Comparison of ENCODE assay signal across 1 cellular context in the genomic region with DNA sequence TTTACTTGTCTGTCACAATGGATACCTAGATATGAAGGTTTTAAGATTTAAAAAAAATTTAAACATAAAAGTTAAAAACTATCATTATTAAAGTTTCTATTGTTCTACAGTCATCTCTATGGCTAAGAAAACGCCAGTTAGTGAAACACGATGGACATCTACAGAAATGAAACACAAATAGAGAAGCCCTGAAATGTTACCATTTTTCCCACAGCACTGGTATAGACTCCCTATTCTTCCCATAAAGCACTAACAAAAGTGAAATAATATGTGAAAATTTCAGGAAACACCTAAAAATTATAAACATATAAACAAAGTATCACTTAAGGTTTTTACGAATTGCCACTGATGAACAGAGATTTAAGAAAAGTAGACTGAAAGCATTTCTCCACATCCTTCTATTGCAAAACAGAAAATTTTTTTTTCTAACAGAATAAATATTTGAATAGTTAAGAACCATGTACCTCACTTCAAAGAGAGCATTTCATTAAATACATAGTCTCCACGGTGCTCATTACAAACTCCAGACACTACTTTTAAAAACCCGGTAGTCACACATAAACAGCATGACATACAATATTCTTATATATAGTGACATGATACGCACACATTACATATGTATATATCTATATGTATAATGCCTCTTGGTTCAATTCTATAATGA.
TF ChIP-seq lines count a peak whose summit lies in the region.

No MANE protein-coding gene starts in this region.

TF ChIP-seq in HepG2, 621 proteins besides CTCF, POLR2A, EP300 and RAD21 (continued from another document and continues in another):
- TF ChIP-seq, protein P1, sequence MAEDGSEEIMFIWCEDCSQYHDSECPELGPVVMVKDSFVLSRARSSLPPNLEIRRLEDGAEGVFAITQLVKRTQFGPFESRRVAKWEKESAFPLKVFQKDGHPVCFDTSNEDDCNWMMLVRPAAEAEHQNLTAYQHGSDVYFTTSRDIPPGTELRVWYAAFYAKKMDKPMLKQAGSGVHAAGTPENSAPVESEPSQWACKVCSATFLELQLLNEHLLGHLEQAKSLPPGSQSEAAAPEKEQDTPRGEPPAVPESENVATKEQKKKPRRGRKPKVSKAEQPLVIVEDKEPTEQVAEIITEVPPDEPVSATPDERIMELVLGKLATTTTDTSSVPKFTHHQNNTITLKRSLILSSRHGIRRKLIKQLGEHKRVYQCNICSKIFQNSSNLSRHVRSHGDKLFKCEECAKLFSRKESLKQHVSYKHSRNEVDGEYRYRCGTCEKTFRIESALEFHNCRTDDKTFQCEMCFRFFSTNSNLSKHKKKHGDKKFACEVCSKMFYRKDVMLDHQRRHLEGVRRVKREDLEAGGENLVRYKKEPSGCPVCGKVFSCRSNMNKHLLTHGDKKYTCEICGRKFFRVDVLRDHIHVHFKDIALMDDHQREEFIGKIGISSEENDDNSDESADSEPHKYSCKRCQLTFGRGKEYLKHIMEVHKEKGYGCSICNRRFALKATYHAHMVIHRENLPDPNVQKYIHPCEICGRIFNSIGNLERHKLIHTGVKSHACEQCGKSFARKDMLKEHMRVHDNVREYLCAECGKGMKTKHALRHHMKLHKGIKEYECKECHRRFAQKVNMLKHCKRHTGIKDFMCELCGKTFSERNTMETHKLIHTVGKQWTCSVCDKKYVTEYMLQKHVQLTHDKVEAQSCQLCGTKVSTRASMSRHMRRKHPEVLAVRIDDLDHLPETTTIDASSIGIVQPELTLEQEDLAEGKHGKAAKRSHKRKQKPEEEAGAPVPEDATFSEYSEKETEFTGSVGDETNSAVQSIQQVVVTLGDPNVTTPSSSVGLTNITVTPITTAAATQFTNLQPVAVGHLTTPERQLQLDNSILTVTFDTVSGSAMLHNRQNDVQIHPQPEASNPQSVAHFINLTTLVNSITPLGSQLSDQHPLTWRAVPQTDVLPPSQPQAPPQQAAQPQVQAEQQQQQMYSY (CRISPR knock-in tag; IDR thresholded peaks at IDR 0.05) = no peak
- no peak for TF ChIP-seq MXI1 (IDR thresholded peaks at IDR 0.05; ENCODE audit: borderline replicate concordance, low read depth, low read length)
- no peak for TF ChIP-seq TARDBP (CRISPR knock-in tag; IDR thresholded peaks at IDR 0.05)
- TF ChIP-seq PAX8 (CRISPR knock-in tag; IDR thresholded peaks at IDR 0.05; ENCODE audit: borderline replicate concordance) = no peak
- no peak; the same call in none of the 2 replicates for TF ChIP-seq CREM (IDR thresholded peaks at IDR 0.05)
- TF ChIP-seq CREM (CRISPR knock-in tag; IDR thresholded peaks at IDR 0.05) = no peak
- no peak for TF ChIP-seq KMT2A (CRISPR knock-in tag; IDR thresholded peaks at IDR 0.05)
- TF ChIP-seq BCL6 (CRISPR knock-in tag; IDR thresholded peaks at IDR 0.05) = peak; percentile 72
- TF ChIP-seq MTF2 (CRISPR knock-in tag; IDR thresholded peaks at IDR 0.05; ENCODE audit: borderline replicate concordance) = no peak
- TF ChIP-seq, protein P2, sequence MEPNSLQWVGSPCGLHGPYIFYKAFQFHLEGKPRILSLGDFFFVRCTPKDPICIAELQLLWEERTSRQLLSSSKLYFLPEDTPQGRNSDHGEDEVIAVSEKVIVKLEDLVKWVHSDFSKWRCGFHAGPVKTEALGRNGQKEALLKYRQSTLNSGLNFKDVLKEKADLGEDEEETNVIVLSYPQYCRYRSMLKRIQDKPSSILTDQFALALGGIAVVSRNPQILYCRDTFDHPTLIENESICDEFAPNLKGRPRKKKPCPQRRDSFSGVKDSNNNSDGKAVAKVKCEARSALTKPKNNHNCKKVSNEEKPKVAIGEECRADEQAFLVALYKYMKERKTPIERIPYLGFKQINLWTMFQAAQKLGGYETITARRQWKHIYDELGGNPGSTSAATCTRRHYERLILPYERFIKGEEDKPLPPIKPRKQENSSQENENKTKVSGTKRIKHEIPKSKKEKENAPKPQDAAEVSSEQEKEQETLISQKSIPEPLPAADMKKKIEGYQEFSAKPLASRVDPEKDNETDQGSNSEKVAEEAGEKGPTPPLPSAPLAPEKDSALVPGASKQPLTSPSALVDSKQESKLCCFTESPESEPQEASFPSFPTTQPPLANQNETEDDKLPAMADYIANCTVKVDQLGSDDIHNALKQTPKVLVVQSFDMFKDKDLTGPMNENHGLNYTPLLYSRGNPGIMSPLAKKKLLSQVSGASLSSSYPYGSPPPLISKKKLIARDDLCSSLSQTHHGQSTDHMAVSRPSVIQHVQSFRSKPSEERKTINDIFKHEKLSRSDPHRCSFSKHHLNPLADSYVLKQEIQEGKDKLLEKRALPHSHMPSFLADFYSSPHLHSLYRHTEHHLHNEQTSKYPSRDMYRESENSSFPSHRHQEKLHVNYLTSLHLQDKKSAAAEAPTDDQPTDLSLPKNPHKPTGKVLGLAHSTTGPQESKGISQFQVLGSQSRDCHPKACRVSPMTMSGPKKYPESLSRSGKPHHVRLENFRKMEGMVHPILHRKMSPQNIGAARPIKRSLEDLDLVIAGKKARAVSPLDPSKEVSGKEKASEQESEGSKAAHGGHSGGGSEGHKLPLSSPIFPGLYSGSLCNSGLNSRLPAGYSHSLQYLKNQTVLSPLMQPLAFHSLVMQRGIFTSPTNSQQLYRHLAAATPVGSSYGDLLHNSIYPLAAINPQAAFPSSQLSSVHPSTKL (CRISPR knock-in tag; IDR thresholded peaks at IDR 0.05) = peak; percentile 92
- TF ChIP-seq FIP1L1 (IDR thresholded peaks at IDR 0.05; ENCODE audit: borderline replicate concordance, insufficient read depth, low read depth, low read length) = no peak
- no peak for TF ChIP-seq MIER2 (CRISPR knock-in tag; IDR thresholded peaks at IDR 0.05)
- TF ChIP-seq, protein P3, sequence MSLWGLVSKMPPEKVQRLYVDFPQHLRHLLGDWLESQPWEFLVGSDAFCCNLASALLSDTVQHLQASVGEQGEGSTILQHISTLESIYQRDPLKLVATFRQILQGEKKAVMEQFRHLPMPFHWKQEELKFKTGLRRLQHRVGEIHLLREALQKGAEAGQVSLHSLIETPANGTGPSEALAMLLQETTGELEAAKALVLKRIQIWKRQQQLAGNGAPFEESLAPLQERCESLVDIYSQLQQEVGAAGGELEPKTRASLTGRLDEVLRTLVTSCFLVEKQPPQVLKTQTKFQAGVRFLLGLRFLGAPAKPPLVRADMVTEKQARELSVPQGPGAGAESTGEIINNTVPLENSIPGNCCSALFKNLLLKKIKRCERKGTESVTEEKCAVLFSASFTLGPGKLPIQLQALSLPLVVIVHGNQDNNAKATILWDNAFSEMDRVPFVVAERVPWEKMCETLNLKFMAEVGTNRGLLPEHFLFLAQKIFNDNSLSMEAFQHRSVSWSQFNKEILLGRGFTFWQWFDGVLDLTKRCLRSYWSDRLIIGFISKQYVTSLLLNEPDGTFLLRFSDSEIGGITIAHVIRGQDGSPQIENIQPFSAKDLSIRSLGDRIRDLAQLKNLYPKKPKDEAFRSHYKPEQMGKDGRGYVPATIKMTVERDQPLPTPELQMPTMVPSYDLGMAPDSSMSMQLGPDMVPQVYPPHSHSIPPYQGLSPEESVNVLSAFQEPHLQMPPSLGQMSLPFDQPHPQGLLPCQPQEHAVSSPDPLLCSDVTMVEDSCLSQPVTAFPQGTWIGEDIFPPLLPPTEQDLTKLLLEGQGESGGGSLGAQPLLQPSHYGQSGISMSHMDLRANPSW (CRISPR knock-in tag; IDR thresholded peaks at IDR 0.05; ENCODE audit: borderline replicate concordance) = no peak
- TF ChIP-seq, protein P4, sequence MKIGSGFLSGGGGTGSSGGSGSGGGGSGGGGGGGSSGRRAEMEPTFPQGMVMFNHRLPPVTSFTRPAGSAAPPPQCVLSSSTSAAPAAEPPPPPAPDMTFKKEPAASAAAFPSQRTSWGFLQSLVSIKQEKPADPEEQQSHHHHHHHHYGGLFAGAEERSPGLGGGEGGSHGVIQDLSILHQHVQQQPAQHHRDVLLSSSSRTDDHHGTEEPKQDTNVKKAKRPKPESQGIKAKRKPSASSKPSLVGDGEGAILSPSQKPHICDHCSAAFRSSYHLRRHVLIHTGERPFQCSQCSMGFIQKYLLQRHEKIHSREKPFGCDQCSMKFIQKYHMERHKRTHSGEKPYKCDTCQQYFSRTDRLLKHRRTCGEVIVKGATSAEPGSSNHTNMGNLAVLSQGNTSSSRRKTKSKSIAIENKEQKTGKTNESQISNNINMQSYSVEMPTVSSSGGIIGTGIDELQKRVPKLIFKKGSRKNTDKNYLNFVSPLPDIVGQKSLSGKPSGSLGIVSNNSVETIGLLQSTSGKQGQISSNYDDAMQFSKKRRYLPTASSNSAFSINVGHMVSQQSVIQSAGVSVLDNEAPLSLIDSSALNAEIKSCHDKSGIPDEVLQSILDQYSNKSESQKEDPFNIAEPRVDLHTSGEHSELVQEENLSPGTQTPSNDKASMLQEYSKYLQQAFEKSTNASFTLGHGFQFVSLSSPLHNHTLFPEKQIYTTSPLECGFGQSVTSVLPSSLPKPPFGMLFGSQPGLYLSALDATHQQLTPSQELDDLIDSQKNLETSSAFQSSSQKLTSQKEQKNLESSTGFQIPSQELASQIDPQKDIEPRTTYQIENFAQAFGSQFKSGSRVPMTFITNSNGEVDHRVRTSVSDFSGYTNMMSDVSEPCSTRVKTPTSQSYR (CRISPR knock-in tag; IDR thresholded peaks at IDR 0.05; ENCODE audit: borderline replicate concordance) = no peak
- no peak for TF ChIP-seq SSRP1 (CRISPR knock-in tag; IDR thresholded peaks at IDR 0.05)
- TF ChIP-seq ZNF567 (CRISPR knock-in tag; IDR thresholded peaks at IDR 0.05; ENCODE audit: borderline replicate concordance) = no peak
- no peak for TF ChIP-seq ZNF143 (CRISPR knock-in tag; IDR thresholded peaks at IDR 0.05)
- TF ChIP-seq, protein P5, sequence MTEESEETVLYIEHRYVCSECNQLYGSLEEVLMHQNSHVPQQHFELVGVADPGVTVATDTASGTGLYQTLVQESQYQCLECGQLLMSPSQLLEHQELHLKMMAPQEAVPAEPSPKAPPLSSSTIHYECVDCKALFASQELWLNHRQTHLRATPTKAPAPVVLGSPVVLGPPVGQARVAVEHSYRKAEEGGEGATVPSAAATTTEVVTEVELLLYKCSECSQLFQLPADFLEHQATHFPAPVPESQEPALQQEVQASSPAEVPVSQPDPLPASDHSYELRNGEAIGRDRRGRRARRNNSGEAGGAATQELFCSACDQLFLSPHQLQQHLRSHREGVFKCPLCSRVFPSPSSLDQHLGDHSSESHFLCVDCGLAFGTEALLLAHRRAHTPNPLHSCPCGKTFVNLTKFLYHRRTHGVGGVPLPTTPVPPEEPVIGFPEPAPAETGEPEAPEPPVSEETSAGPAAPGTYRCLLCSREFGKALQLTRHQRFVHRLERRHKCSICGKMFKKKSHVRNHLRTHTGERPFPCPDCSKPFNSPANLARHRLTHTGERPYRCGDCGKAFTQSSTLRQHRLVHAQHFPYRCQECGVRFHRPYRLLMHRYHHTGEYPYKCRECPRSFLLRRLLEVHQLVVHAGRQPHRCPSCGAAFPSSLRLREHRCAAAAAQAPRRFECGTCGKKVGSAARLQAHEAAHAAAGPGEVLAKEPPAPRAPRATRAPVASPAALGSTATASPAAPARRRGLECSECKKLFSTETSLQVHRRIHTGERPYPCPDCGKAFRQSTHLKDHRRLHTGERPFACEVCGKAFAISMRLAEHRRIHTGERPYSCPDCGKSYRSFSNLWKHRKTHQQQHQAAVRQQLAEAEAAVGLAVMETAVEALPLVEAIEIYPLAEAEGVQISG (CRISPR knock-in tag; IDR thresholded peaks at IDR 0.05) = no peak
- TF ChIP-seq, protein P6, sequence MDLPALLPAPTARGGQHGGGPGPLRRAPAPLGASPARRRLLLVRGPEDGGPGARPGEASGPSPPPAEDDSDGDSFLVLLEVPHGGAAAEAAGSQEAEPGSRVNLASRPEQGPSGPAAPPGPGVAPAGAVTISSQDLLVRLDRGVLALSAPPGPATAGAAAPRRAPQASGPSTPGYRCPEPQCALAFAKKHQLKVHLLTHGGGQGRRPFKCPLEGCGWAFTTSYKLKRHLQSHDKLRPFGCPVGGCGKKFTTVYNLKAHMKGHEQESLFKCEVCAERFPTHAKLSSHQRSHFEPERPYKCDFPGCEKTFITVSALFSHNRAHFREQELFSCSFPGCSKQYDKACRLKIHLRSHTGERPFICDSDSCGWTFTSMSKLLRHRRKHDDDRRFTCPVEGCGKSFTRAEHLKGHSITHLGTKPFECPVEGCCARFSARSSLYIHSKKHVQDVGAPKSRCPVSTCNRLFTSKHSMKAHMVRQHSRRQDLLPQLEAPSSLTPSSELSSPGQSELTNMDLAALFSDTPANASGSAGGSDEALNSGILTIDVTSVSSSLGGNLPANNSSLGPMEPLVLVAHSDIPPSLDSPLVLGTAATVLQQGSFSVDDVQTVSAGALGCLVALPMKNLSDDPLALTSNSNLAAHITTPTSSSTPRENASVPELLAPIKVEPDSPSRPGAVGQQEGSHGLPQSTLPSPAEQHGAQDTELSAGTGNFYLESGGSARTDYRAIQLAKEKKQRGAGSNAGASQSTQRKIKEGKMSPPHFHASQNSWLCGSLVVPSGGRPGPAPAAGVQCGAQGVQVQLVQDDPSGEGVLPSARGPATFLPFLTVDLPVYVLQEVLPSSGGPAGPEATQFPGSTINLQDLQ (CRISPR knock-in tag; IDR thresholded peaks at IDR 0.05) = no peak
- no peak for TF ChIP-seq SALL1 (CRISPR knock-in tag; IDR thresholded peaks at IDR 0.05)
- no peak for TF ChIP-seq IKZF1 (IDR thresholded peaks at IDR 0.05)
- no peak for TF ChIP-seq NCOA5 (CRISPR knock-in tag; IDR thresholded peaks at IDR 0.05)
- TF ChIP-seq ZNF782 (CRISPR knock-in tag; IDR thresholded peaks at IDR 0.05; ENCODE audit: borderline replicate concordance) = no peak
- no peak for TF ChIP-seq EEA1 (CRISPR knock-in tag; IDR thresholded peaks at IDR 0.05; ENCODE audit: borderline replicate concordance)
- TF ChIP-seq, protein P7, sequence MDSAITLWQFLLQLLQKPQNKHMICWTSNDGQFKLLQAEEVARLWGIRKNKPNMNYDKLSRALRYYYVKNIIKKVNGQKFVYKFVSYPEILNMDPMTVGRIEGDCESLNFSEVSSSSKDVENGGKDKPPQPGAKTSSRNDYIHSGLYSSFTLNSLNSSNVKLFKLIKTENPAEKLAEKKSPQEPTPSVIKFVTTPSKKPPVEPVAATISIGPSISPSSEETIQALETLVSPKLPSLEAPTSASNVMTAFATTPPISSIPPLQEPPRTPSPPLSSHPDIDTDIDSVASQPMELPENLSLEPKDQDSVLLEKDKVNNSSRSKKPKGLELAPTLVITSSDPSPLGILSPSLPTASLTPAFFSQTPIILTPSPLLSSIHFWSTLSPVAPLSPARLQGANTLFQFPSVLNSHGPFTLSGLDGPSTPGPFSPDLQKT (CRISPR knock-in tag; IDR thresholded peaks at IDR 0.05; ENCODE audit: borderline replicate concordance) = no peak
- no peak for TF ChIP-seq SATB2 (CRISPR knock-in tag; IDR thresholded peaks at IDR 0.05)
- no peak for TF ChIP-seq TMF1 (CRISPR knock-in tag; IDR thresholded peaks at IDR 0.05; ENCODE audit: low read depth)
- TF ChIP-seq ZNF337 (CRISPR knock-in tag; IDR thresholded peaks at IDR 0.05; ENCODE audit: borderline replicate concordance, low read depth) = no peak
- no peak for TF ChIP-seq PRPF4 (IDR thresholded peaks at IDR 0.05; ENCODE audit: low read depth, low read length, poor library complexity, severe bottlenecking)
- TF ChIP-seq FOXK1 (CRISPR knock-in tag; IDR thresholded peaks at IDR 0.05; ENCODE audit: borderline replicate concordance, low read depth) = peak; percentile 70; the same call in 1 of the 2 replicates
- TF ChIP-seq, protein P8, sequence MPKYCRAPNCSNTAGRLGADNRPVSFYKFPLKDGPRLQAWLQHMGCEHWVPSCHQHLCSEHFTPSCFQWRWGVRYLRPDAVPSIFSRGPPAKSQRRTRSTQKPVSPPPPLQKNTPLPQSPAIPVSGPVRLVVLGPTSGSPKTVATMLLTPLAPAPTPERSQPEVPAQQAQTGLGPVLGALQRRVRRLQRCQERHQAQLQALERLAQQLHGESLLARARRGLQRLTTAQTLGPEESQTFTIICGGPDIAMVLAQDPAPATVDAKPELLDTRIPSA (CRISPR knock-in tag; IDR thresholded peaks at IDR 0.05; ENCODE audit: borderline replicate concordance) = no peak
- peak; percentile 88 for TF ChIP-seq NCOA2 (CRISPR knock-in tag; IDR thresholded peaks at IDR 0.05)
- TF ChIP-seq ZBTB42 (CRISPR knock-in tag; IDR thresholded peaks at IDR 0.05) = no peak
- TF ChIP-seq RXRA (CRISPR knock-in tag; IDR thresholded peaks at IDR 0.05) = no peak
- no peak for TF ChIP-seq CENPT (CRISPR knock-in tag; IDR thresholded peaks at IDR 0.05; ENCODE audit: low read depth)
- TF ChIP-seq NKX3-1 (CRISPR knock-in tag; IDR thresholded peaks at IDR 0.05) = no peak
- TF ChIP-seq CBX5 (CRISPR knock-in tag; IDR thresholded peaks at IDR 0.05; ENCODE audit: borderline replicate concordance) = no peak
- no peak for TF ChIP-seq NFE2 (CRISPR knock-in tag; IDR thresholded peaks at IDR 0.05)
